In the genomic region with DNA sequence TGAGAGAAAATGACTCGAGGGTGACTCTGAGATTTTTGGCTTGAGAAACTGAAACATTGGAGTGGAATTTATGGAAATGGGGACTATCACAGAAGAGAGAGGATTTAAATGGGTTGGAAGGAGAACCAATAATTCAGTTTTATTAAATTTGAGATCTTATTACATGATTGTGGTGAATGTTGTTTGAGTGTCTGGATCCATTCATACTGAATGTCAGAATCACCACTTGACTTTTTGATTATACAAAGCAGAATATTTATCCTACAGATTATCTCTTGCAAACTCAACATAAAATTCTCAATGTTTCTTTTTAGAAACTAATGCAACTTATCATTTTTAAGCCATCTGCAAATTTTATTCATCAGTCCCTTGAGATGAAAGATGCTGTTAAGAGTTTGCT, we compare ENCODE assay signal across 26 cellular contexts.
"Had no signal": no experiment of that assay in that cellular context is flagged by ENCODE, and none has a peak within 500 bp of the region (broad histone marks: within the 10 kb centered on the region; RNA-seq: fewer than 3 reads in every experiment).

No MANE protein-coding gene starts in this region.

- H3K27me3 ChIP-seq: adrenal gland had no signal

- H3K27ac ChIP-seq: adrenal gland, VCaP had no signal

- H3K36me3 ChIP-seq: adrenal gland had no signal

- DNase-seq: activated B cell treated with CpG ODN at 0.5 μM for 24 hours; activated CD4-positive, alpha-beta memory T cell treated with anti-CD3 and anti-CD28 coated beads for 36 hours; activated CD4-positive, alpha-beta T cell treated with anti-CD3 and anti-CD28 coated beads for 4 hours; activated CD4-positive, alpha-beta T cell treated with anti-CD3 and anti-CD28 coated beads, Interleukin-2, amount 10 ng/mL, durations not matched to agents 24 days and 14 days; activated CD4-positive, alpha-beta T cell treated with anti-CD3 and anti-CD28 coated beads, Interleukin-2, amount 50 U/mL, for 1 hour; activated CD4-positive, alpha-beta T cell treated with anti-CD3 and anti-CD28 coated beads, Interleukin-2, amount 50 U/mL, for 4 hours; activated CD4-positive, CD25-positive, alpha-beta regulatory T cell treated with anti-CD3 and anti-CD28 coated beads, Interleukin-2, amount 50 U/mL, for 72 hours; activated CD8-positive, alpha-beta memory T cell treated with anti-CD3 and anti-CD28 coated beads, Interleukin-2, amount 50 U/mL, for 4 hours; activated CD8-positive, alpha-beta T cell treated with anti-CD3 and anti-CD28 coated beads for 36 hours; activated effector memory CD4-positive, alpha-beta T cell treated with anti-CD3 and anti-CD28 coated beads, Interleukin-2, amount 50 U/mL, for 16 hours; activated gamma-delta T cell treated with Interleukin-2 at 50 U/mL for 16 hours; activated naive CD4-positive, alpha-beta T cell; activated naive CD4-positive, alpha-beta T cell treated with anti-CD3 and anti-CD28 coated beads for 36 hours; activated naive CD4-positive, alpha-beta T cell treated with anti-CD3 and anti-CD28 coated beads, Interleukin-2, amount 50 U/mL, for 16 hours; activated naive CD8-positive, alpha-beta T cell treated with anti-CD3 and anti-CD28 coated beads for 36 hours; activated T-cell treated with anti-CD3 and anti-CD28 coated beads for 4 hours; activated T-cell treated with anti-CD3 and anti-CD28 coated beads, Interleukin-2, amount 50 U/mL, for 1 hour; activated T-cell treated with anti-CD3 and anti-CD28 coated beads, Interleukin-2, amount 50 U/mL, for 4 hours; activated T-cell treated with anti-CD3 and anti-CD28 coated beads, Interleukin-2, amount 50 U/mL, for 72 hours; adrenal gland; amniotic stem cell; aorta; central memory CD4-positive, alpha-beta T cell; T-helper 2 cell; T-helper 9 cell had no signal

- H3K4me1 ChIP-seq: adrenal gland had no signal

- H3K4me3 ChIP-seq: adrenal gland had no signal
